ENCODE assay signal across 29 cellular contexts in genomic region chr1:20302093-20302471, GRCh38. TPM values are rescaled to one million over a fixed set of nuclear protein-coding genes. Genes with fewer than 3 reads are reported as not detected.
A peak's percentile ranks its signal among the peaks of the same experiment; 100 is the strongest.
DNase-seq lines count a peak whose midpoint lies in the region; ATAC-seq and TF ChIP-seq lines count a peak whose summit lies in the region.
"Had no signal": no experiment of that assay in that cellular context is flagged by ENCODE, and none has a peak within 500 bp of the region (broad histone marks: within the 10 kb centered on the region; RNA-seq: fewer than 3 reads in every experiment).

No MANE protein-coding gene starts in this region.

- H4K5ac ChIP-seq in H9 (ENCODE audit: insufficient read length, low read depth, low read length), result no peak overlapping the region

- H2AK5ac ChIP-seq in H9 (ENCODE audit: insufficient read length, low read length), result no peak overlapping the region

- no peaks in the 10 kb centered on the region for H3K36me3 Mint-ChIP-seq in H9 (ENCODE audit: insufficient read depth in 1 of 3, low read depth in 3 of 3)
- H3K36me3 Mint-ChIP-seq: activated naive CD8-positive, alpha-beta T cell treated with anti-CD3 and anti-CD28 coated beads for 36 hours; CD4-positive, alpha-beta memory T cell; T-cell had no signal

- no peak overlapping the region for H3K4me2 ChIP-seq in H9 (ENCODE audit: insufficient read depth, insufficient read length, low read length)
- H3K4me2 ChIP-seq: GM23338 had no signal

- H3K79me1 ChIP-seq in H9 (ENCODE audit: insufficient read depth, low read depth, low read length, poor library complexity, severe bottlenecking), result no peaks in the 10 kb centered on the region

- H4K8ac ChIP-seq in H9 (replicated peaks; ENCODE audit: insufficient read length, low read depth, low read length), result no peak overlapping the region

- no peaks in the 10 kb centered on the region for H3K4me1 Mint-ChIP-seq in H9
- H3K4me1 Mint-ChIP-seq: activated CD4-positive, alpha-beta memory T cell treated with anti-CD3 and anti-CD28 coated beads, Interleukin-2, amount 10 ng/mL, durations not matched to agents 7 days and 5 days; activated naive CD8-positive, alpha-beta T cell treated with anti-CD3 and anti-CD28 coated beads for 36 hours; GM23338; T-cell had no signal

- peaks cover 61% of the 10 kb centered on the region for H3K27me3 Mint-ChIP-seq in H9 (ENCODE audit: low read depth)
- H3K27me3 Mint-ChIP-seq: CD4-positive, alpha-beta memory T cell had no signal

- no peak overlapping the region for H2AFZ ChIP-seq in H9 (ENCODE audit: low read length)
- H2AFZ ChIP-seq: GM23338 had no signal

- H3K23me2 ChIP-seq in H9 (ENCODE audit: insufficient read length, low read depth, low read length, poor library complexity, severe bottlenecking), result no peaks in the 10 kb centered on the region

- no peak overlapping the region for H3K4me3 Mint-ChIP-seq in H9
- H3K4me3 Mint-ChIP-seq: activated CD4-positive, alpha-beta memory T cell treated with anti-CD3 and anti-CD28 coated beads, Interleukin-2, amount 10 ng/mL, durations not matched to agents 7 days and 5 days; activated naive CD8-positive, alpha-beta T cell treated with anti-CD3 and anti-CD28 coated beads for 36 hours; CD4-positive, alpha-beta memory T cell; GM23338; IgD-negative memory B cell; T-cell had no signal

- no peak overlapping the region for H2BK20ac ChIP-seq in H9 (ENCODE audit: low read depth, low read length, poor library complexity, severe bottlenecking)

- H3K4me3 ChIP-seq in right cardiac atrium (ENCODE audit: low read length), result no peak overlapping the region
- H3K4me3 ChIP-seq: GM23338 had no signal

- H3K4ac ChIP-seq in H9 (ENCODE audit: low read depth, low read length), result no peak overlapping the region

- H2BK12ac ChIP-seq in H9 (ENCODE audit: insufficient read length, low read depth, low read length), result no peak overlapping the region

- 31% methylated on average over 3 of the region's 3 CpGs for WGBS in right cardiac atrium
- no CpG with 5 or more reads among the region's 3 CpGs for WGBS in H9 (ENCODE audit: extremely low coverage, insufficient read length, low lambda C conversion rate)

- H3T11ph ChIP-seq in H9 (ENCODE audit: low read length), result no peak overlapping the region

- no peak for TF ChIP-seq CTCF in H9 (conservative IDR thresholded peaks at IDR 0.05)

- intact Hi-C loops in Right ventricle myocardium inferior (cut with DNase I) (no loop called here), cardiac septum (cut with DNase I) (no loop called here), right cardiac atrium (cut with DNase I) (no loop called here)

- no peak overlapping the region for H3K18ac ChIP-seq in H9 (ENCODE audit: insufficient read length, low read depth, low read length)

- H3K27me3 ChIP-seq in right cardiac atrium (ENCODE audit: control insufficient read depth, insufficient read depth) (no peaks in the 10 kb centered on the region), H9 (ENCODE audit: insufficient read depth, low read length) (no peaks in the 10 kb centered on the region)

- H3K9ac ChIP-seq in H9 (ENCODE audit: extremely low read depth, insufficient read length, low read length), result no peak overlapping the region

- no peak overlapping the region for H3K27ac ChIP-seq in right cardiac atrium (ENCODE audit: low read length)
- H3K27ac ChIP-seq in H9 (ENCODE audit: insufficient read length, low read depth, low read length), result no peak overlapping the region

- H3K4me1 ChIP-seq in right cardiac atrium (ENCODE audit: control insufficient read depth, insufficient read depth, low read length), result peaks cover 2% of the 10 kb centered on the region
- no peaks in the 10 kb centered on the region for H3K4me1 ChIP-seq in H9 (ENCODE audit: insufficient read depth, low read length)

- no peaks in the 10 kb centered on the region for H3K79me2 ChIP-seq in H9 (ENCODE audit: insufficient read depth, low read length)

- no peaks in the 10 kb centered on the region for H4K20me1 ChIP-seq in H9 (ENCODE audit: control insufficient read depth, insufficient read depth, insufficient read length)

- ATAC-seq in Right ventricle myocardium inferior (peak; percentile 85), right cardiac atrium (peak; percentile 79 to 87), HG02678 (IDR thresholded peaks at IDR 0.05; ENCODE audit: unreplicated experiment) (no peak)
- ATAC-seq: activated CD4-positive, CD25-positive, alpha-beta regulatory T cell treated with anti-CD3 and anti-CD28 coated beads, Interleukin-2, amount 50 U/mL, for 24 hours; esophagus mucosa; T-cell had no signal

- H3K14ac ChIP-seq in H9 (ENCODE audit: insufficient read depth, low read length), result no peak overlapping the region; the same call in 1 of the 2 replicates

- H3K9me3 ChIP-seq in right cardiac atrium (ENCODE audit: control insufficient read depth, low read length) (no peaks in the 10 kb centered on the region), H9 (ENCODE audit: control insufficient read depth, low read depth, low read length) (no peaks in the 10 kb centered on the region)

- H3K23ac ChIP-seq in H9 (ENCODE audit: insufficient read length, low read depth, low read length), result no peak overlapping the region

- no peak for DNase-seq in Right ventricle myocardium inferior (ENCODE audit: missing footprints)
- DNase-seq in cardiac septum (ENCODE audit: low spot score), result no peak
- DNase-seq in cerebellar cortex (ENCODE audit: low spot score), result peak; percentile 46
- peak; percentile 56 to 84 (median 81) for DNase-seq in right cardiac atrium
- DNase-seq in NCI-H510A (lab: John Stamatoyannopoulos, UW), result no peak
- DNase-seq in cerebellum (ENCODE audit: low spot score), result no peak
- no peak for DNase-seq in H9
- DNase-seq: 8988T; activated CD4-positive, alpha-beta memory T cell treated with anti-CD3 and anti-CD28 coated beads, Interleukin-2, amount 10 ng/mL, durations not matched to agents 7 days and 5 days; activated naive CD8-positive, alpha-beta T cell treated with anti-CD3 and anti-CD28 coated beads for 36 hours; AML-193; CD4-positive, alpha-beta memory T cell; effector memory CD4-positive, alpha-beta T cell; GF-D8; islet precursor cell; NCI-H1105; NCI-H2081; NCI-H345; OCI-M1; SIG-M5; T-cell; trophoblast cell had no signal

- no peak overlapping the region for H3K56ac ChIP-seq in H9 (ENCODE audit: insufficient read length, low read depth, low read length)

- no peaks in the 10 kb centered on the region for H3K9me3 Mint-ChIP-seq in H9
- H3K9me3 Mint-ChIP-seq: activated CD4-positive, alpha-beta memory T cell treated with anti-CD3 and anti-CD28 coated beads, Interleukin-2, amount 10 ng/mL, durations not matched to agents 7 days and 5 days; activated naive CD8-positive, alpha-beta T cell treated with anti-CD3 and anti-CD28 coated beads for 36 hours; CD4-positive, alpha-beta memory T cell; GM23338; IgD-negative memory B cell; T-cell had no signal

- no peak overlapping the region for H2BK120ac ChIP-seq in H9 (ENCODE audit: low read depth, low read length, poor library complexity, severe bottlenecking)

- H4K91ac ChIP-seq in H9 (ENCODE audit: insufficient read length, low read depth, low read length), result no peak overlapping the region

- peak overlapping the region in 1 of 3 experiments; percentile 92; a peak in 1 of 7 replicates for H3K27ac Mint-ChIP-seq in H9
- H3K27ac Mint-ChIP-seq: activated CD4-positive, alpha-beta memory T cell treated with anti-CD3 and anti-CD28 coated beads, Interleukin-2, amount 10 ng/mL, durations not matched to agents 7 days and 5 days; activated naive CD8-positive, alpha-beta T cell treated with anti-CD3 and anti-CD28 coated beads for 36 hours; GM23338; IgD-negative memory B cell; T-cell had no signal

- no peak overlapping the region for H2BK15ac ChIP-seq in H9 (ENCODE audit: low read depth, low read length)

- no peak overlapping the region for H2BK5ac ChIP-seq in H9 (ENCODE audit: insufficient read length, low read length)

RNA-seq across cellular contexts. Expression of gene VWA5B1, which starts 11.4 kb away (rescaled TPM):
- total RNA-seq in Right ventricle myocardium inferior, result not detected
- total RNA-seq in cardiac septum, result not detected
- total RNA-seq in right cardiac atrium, result under 1 TPM; 0.18 to 0.51 (median 0.25) TPM
- polyA plus RNA-seq in right cardiac atrium, result 0.18 TPM
- 2.2 TPM for total RNA-seq in cerebellum
- 0.18 TPM in 1 of 2 replicates, not detected in the other for total RNA-seq in H9 (2021)
- total RNA-seq: activated CD4-positive, alpha-beta memory T cell treated with anti-CD3 and anti-CD28 coated beads, Interleukin-2, amount 10 ng/mL, durations not matched to agents 7 days and 5 days; esophagus mucosa; lung microvascular endothelial cell; posterior vena cava had no signal
- polyA plus RNA-seq: IgD-negative memory B cell had no signal

Comparison
In these comparisons a context has a peak if more than half of its experiments do, and no peak if none do; other contexts are left out.
1. DNase-seq: peak in cerebellar cortex (single experiment) and right cardiac atrium (3 of 3); none in Right ventricle myocardium inferior (single experiment), cardiac septum (single experiment), NCI-H510A (single experiment), cerebellum (single experiment) and H9 (single experiment).